ENCODE assay signal across 7 cellular contexts in genomic region chr11:129992161-129992944, GRCh38. TPM values are rescaled to one million over a fixed set of nuclear protein-coding genes. Genes with fewer than 3 reads are reported as not detected.
DNase-seq lines count a peak whose midpoint lies in the region; ATAC-seq and TF ChIP-seq lines count a peak whose summit lies in the region.

No MANE protein-coding gene starts in this region.

- H3K27me3 Mint-ChIP-seq in activated CD8-positive, alpha-beta T cell treated with anti-CD3 and anti-CD28 coated beads, Interleukin-2, amount 10 ng/mL, durations not matched to agents 7 days and 5 days (ENCODE audit: low read depth) = no peaks in the 10 kb centered on the region

- peaks cover 8% of the 10 kb centered on the region for H3K4me1 Mint-ChIP-seq in activated CD8-positive, alpha-beta T cell treated with anti-CD3 and anti-CD28 coated beads, Interleukin-2, amount 10 ng/mL, durations not matched to agents 7 days and 5 days (ENCODE audit: low read depth)

- H3K27ac Mint-ChIP-seq in activated CD8-positive, alpha-beta T cell treated with anti-CD3 and anti-CD28 coated beads, Interleukin-2, amount 10 ng/mL, durations not matched to agents 7 days and 5 days = no peak overlapping the region

- CTCF ChIA-PET in activated CD8-positive, alpha-beta T cell treated with anti-CD3 and anti-CD28 coated beads, Interleukin-2, amount 10 ng/mL, durations not matched to agents 7 days and 5 days (lab: Charles Lee) = interaction anchor here (0.8 to 2.4 kb wide), 10 partner anchors 10 to 147 kb away, joined by 3 to 24 read pairs (median 6); partner anchors contain the start of gene PRDM10

- peak; percentile 73 for ATAC-seq in HG02938 (IDR thresholded peaks at IDR 0.05; ENCODE audit: unreplicated experiment)
- peak; percentile 68 for ATAC-seq in activated CD8-positive, alpha-beta T cell treated with anti-CD3 and anti-CD28 coated beads, Interleukin-2, amount 10 ng/mL, durations not matched to agents 7 days and 5 days
- ATAC-seq in HG02763 (IDR thresholded peaks at IDR 0.05; ENCODE audit: unreplicated experiment) = no peak

- TF ChIP-seq CTCF in GM12874 (IDR thresholded peaks at IDR 0.05; ENCODE audit: insufficient read depth, low read depth, low read length) = peak; percentile 50; the same call in 1 of the 2 replicates

- peaks cover 12% of the 10 kb centered on the region for H3K36me3 Mint-ChIP-seq in activated CD8-positive, alpha-beta T cell treated with anti-CD3 and anti-CD28 coated beads, Interleukin-2, amount 10 ng/mL, durations not matched to agents 7 days and 5 days (ENCODE audit: low read depth)

- POLR2A ChIA-PET in activated CD8-positive, alpha-beta T cell treated with anti-CD3 and anti-CD28 coated beads, Interleukin-2, amount 10 ng/mL, durations not matched to agents 7 days and 5 days (lab: Charles Lee) = interaction anchor here (2.8 kb wide), 1 partner anchor 10 kb away, joined by 19 read pairs; the partner anchor contains the start of gene PRDM10

- H3K9me3 Mint-ChIP-seq in activated CD8-positive, alpha-beta T cell treated with anti-CD3 and anti-CD28 coated beads, Interleukin-2, amount 10 ng/mL, durations not matched to agents 7 days and 5 days (ENCODE audit: insufficient read depth) = no peaks in the 10 kb centered on the region

- DNase-seq in NCI-H2196 (lab: John Stamatoyannopoulos, UW; ENCODE audit: unreplicated experiment) = peak; percentile 58
- DNase-seq in activated CD8-positive, alpha-beta T cell treated with anti-CD3 and anti-CD28 coated beads, Interleukin-2, amount 10 ng/mL, durations not matched to agents 7 days and 5 days = peak; percentile 53
- peak; percentile 58 for DNase-seq in glomerular visceral epithelial cell (ENCODE audit: extremely low spot score)
- peak; percentile 28 to 29 for DNase-seq in stimulated activated CD4-positive, alpha-beta T cell treated with anti-CD3 and anti-CD28 coated beads, Interleukin-2, amount 100 ng/mL, for 24 hours

- H3K4me3 Mint-ChIP-seq in activated CD8-positive, alpha-beta T cell treated with anti-CD3 and anti-CD28 coated beads, Interleukin-2, amount 10 ng/mL, durations not matched to agents 7 days and 5 days = no peak overlapping the region

RNA-seq across cellular contexts. Expression of gene PRDM10, which starts 10.3 kb away (rescaled TPM):
- 10 to 100 TPM; 14.3 to 15.9 TPM for total RNA-seq in activated CD8-positive, alpha-beta T cell treated with anti-CD3 and anti-CD28 coated beads, Interleukin-2, amount 10 ng/mL, durations not matched to agents 7 days and 5 days
